9 cellular contexts compared by ENCODE assay signal in the genomic region with DNA sequence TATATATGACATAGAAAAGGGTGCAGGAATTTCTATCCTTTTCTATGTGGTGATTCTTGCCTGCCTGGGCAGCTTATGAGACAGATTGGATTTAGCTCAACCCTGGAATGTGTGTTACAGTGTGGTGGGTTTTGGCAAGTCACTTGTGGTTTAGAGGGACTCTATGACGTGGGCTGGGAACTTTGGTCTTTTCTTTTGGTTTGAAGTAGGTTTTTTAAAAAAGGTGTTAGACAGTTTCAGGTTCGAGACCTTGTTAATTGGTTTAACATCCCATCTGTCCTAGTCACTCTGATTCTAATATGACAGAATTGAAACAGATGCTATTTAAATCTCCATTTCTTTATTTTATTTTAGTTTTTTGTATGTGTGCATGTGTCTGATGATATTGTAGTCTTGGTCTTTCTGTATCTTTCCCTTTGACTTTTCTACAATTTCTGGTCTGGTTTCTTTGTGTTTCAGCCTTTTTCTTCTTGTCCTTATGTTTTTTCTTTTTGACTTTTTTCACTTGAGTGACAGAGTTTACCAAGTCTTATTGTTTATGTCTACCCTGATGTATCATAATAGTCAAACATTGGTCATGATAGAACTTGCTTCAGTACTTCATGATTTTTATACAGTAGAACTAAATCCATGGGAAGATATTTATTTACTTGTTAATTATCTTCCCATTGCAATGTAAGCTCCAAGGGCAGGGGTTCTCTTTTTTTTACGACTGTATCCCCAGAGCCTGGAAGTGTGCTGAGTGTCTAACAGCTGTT.
DNase-seq lines count a peak whose midpoint lies in the region; ATAC-seq, FAIRE-seq and TF ChIP-seq lines count a peak whose summit lies in the region.
"Had no signal": no experiment of that assay in that cellular context is flagged by ENCODE, and none has a peak within 500 bp of the region (broad histone marks: within the 10 kb centered on the region; RNA-seq: fewer than 3 reads in every experiment).

No MANE protein-coding gene starts in this region.

- no peaks in the 10 kb centered on the region; a peak in 1 of 4 replicates for H3K36me3 ChIP-seq in GM12878 (ENCODE audit: control insufficient read depth in 2 of 2, insufficient read depth in 2 of 2, low read length in 1 of 2)

- peak; percentile 53 for DNase-seq in DMS 273 treated with DMSO at 0.1 percent for 48 hours (lab: John Stamatoyannopoulos, UW)
- DNase-seq in GM12878 (ENCODE audit: low read depth, low spot score) = peak; percentile 59
- no peak for DNase-seq in HT-29 (ENCODE audit: low spot score)
- no peak for DNase-seq in COR-L47 (lab: John Stamatoyannopoulos, UW)
- no peak for DNase-seq in SHP77 (lab: John Stamatoyannopoulos, UW)
- DNase-seq in AG08395 (ENCODE audit: low spot score) = no peak

- FAIRE-seq in GM12878 (lab: Jason Lieb, UNC) = peak; percentile 56
- FAIRE-seq: TTC549 had no signal

- peak overlapping the region; percentile 20 for H3K27ac ChIP-seq in GM12878 (ENCODE audit: control insufficient read depth, insufficient read depth)

- H3K9me3 ChIP-seq in GM12878 (replicated peaks; ENCODE audit: control insufficient read depth, insufficient read depth, low read length) = no peaks in the 10 kb centered on the region

- peaks cover 4% of the 10 kb centered on the region for H3K79me2 ChIP-seq in GM12878 (ENCODE audit: control insufficient read depth, insufficient read depth, low read length)

- WGBS in GM12878 (ENCODE audit: insufficient coverage, insufficient replicate concordance, low lambda C conversion rate, missing lambda C conversion rate) = 33% methylated on average over 3 of the region's 3 CpGs

- SMC1A ChIA-PET in GM12878 (lab: Charles Lee; ENCODE audit: uncharacterized antibody, unreplicated experiment) = interaction anchor here (0.5 to 3.7 kb wide), 4 partner anchors 9 to 886 kb away, joined by 3 to 18 read pairs (median 4); no protein-coding TSS in a partner anchor

- H3K4me1 ChIP-seq in GM12878 (ENCODE audit: control insufficient read depth, insufficient read depth, low read length) = peaks cover 13% of the 10 kb centered on the region

- TF ChIP-seq POLR2A in GM12878 (IDR thresholded peaks at IDR 0.05; ENCODE audit: low read depth, low read length) = no peak

- TF ChIP-seq CTCF in GM12878 (IDR thresholded peaks at IDR 0.05 in 2 of 3, conservative IDR thresholded peaks at IDR 0.05 in 1 of 3; ENCODE audit: control insufficient read depth in 2 of 3, extremely low read depth in 1 of 3, insufficient read depth in 1 of 3, low read depth in 3 of 3, low read length in 3 of 3) = no peak

- RAD21 ChIA-PET in GM12878 (lab: Charles Lee; ENCODE audit: unreplicated experiment) = interaction anchor here (0.6 kb wide), 1 partner anchor 20 kb away, joined by 3 read pairs; no protein-coding TSS in a partner anchor

- H3K4me3 ChIP-seq in GM12878 = no peak overlapping the region

- H3K27me3 ChIP-seq in GM12878 (replicated peaks in 1 of 2; ENCODE audit: control insufficient read depth in 2 of 2, insufficient read depth in 2 of 2, low read length in 1 of 2) = no peaks in the 10 kb centered on the region

- POLR2A ChIA-PET in GM12878 (lab: Charles Lee) = no interaction called here

- ATAC-seq in GM19351 (IDR thresholded peaks at IDR 0.05; ENCODE audit: unreplicated experiment) (peak; percentile 76), HG03342 (IDR thresholded peaks at IDR 0.05; ENCODE audit: unreplicated experiment) (peak; percentile 63), GM12878 (peak; percentile 87)

- peak; percentile 98 to 99 for TF ChIP-seq EP300 in GM12878 (IDR thresholded peaks at IDR 0.05; ENCODE audit: borderline replicate concordance in 1 of 2, control insufficient read depth in 1 of 2, low read depth in 2 of 2, low read length in 2 of 2)

- intact Hi-C loops in GM12878 (cut with micrococcal nuclease; ENCODE audit: unreplicated experiment) = loop anchor here (1.0 to 10.0 kb wide), 4 partner anchors 129 to 886 kb away; a partner anchor contains a TSS

- no peak overlapping the region for H3K9ac ChIP-seq in GM12878 (ENCODE audit: control insufficient read depth, insufficient read depth, low read length)

- H3K4me2 ChIP-seq in GM12878 (ENCODE audit: control insufficient read depth, insufficient read depth) = no peak overlapping the region

- no peak overlapping the region for H2AFZ ChIP-seq in GM12878 (ENCODE audit: control insufficient read depth, low read depth, low read length)

- CTCF ChIA-PET in GM12878 (lab: Yijun Ruan, JAX) = interaction anchor here (1.7 kb wide), 1 partner anchor 10 kb away, joined by 6 read pairs; no protein-coding TSS in a partner anchor

- no TSS peak for BruUV-seq in GM12878 (replicated peaks; lab: Mats Ljungman, UMichigan)

- in situ Hi-C loops in GM12878 (cut with MboI) = no loop called here

- H4K20me1 ChIP-seq in GM12878 (ENCODE audit: control insufficient read depth, insufficient read depth) = no peaks in the 10 kb centered on the region

- no peak for TF ChIP-seq RAD21 in GM12878 (IDR thresholded peaks at IDR 0.05; ENCODE audit: insufficient read depth, low read depth, low read length)

TF ChIP-seq in GM12878, 131 proteins besides CTCF, POLR2A, EP300 and RAD21 (continues in another document):
- TF ChIP-seq SMAD1 (IDR thresholded peaks at IDR 0.05; ENCODE audit: low read depth, partially characterized antibody) (peak; percentile 77), PAX5 (IDR thresholded peaks at IDR 0.05; ENCODE audit: borderline replicate concordance, low read depth, low read length) (peak; percentile 96), MXI1 (IDR thresholded peaks at IDR 0.05; ENCODE audit: low read depth, low read length) (no peak), IKZF1 (conservative IDR thresholded peaks at IDR 0.05) (peak; percentile 96), SP1 (IDR thresholded peaks at IDR 0.05; ENCODE audit: low read depth, low read length) (peak; percentile 74), GABPA (IDR thresholded peaks at IDR 0.05; ENCODE audit: low read depth) (0 out of 2 replicates have a peak, but pooled peaks have one; percentile 11), NFYA (IDR thresholded peaks at IDR 0.05; ENCODE audit: borderline replicate concordance, low read depth, low read length) (no peak), BMI1 (IDR thresholded peaks at IDR 0.05; ENCODE audit: borderline replicate concordance) (peak; percentile 93), CBFB (IDR thresholded peaks at IDR 0.05; ENCODE audit: low read depth) (peak; percentile 94), ESRRA (IDR thresholded peaks at IDR 0.05; ENCODE audit: low read length) (no peak)
- TF ChIP-seq, protein P1, sequence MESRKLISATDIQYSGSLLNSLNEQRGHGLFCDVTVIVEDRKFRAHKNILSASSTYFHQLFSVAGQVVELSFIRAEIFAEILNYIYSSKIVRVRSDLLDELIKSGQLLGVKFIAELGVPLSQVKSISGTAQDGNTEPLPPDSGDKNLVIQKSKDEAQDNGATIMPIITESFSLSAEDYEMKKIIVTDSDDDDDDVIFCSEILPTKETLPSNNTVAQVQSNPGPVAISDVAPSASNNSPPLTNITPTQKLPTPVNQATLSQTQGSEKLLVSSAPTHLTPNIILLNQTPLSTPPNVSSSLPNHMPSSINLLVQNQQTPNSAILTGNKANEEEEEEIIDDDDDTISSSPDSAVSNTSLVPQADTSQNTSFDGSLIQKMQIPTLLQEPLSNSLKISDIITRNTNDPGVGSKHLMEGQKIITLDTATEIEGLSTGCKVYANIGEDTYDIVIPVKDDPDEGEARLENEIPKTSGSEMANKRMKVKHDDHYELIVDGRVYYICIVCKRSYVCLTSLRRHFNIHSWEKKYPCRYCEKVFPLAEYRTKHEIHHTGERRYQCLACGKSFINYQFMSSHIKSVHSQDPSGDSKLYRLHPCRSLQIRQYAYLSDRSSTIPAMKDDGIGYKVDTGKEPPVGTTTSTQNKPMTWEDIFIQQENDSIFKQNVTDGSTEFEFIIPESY (IDR thresholded peaks at IDR 0.05) = no peak
- TF ChIP-seq, protein P2, sequence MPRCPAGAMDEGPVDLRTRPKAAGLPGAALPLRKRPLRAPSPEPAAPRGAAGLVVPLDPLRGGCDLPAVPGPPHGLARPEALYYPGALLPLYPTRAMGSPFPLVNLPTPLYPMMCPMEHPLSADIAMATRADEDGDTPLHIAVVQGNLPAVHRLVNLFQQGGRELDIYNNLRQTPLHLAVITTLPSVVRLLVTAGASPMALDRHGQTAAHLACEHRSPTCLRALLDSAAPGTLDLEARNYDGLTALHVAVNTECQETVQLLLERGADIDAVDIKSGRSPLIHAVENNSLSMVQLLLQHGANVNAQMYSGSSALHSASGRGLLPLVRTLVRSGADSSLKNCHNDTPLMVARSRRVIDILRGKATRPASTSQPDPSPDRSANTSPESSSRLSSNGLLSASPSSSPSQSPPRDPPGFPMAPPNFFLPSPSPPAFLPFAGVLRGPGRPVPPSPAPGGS (IDR thresholded peaks at IDR 0.05; ENCODE audit: borderline replicate concordance, insufficient read depth, low read depth, low read length, poor library complexity, severe bottlenecking) = peak; percentile 22
- TF ChIP-seq, protein P3, sequence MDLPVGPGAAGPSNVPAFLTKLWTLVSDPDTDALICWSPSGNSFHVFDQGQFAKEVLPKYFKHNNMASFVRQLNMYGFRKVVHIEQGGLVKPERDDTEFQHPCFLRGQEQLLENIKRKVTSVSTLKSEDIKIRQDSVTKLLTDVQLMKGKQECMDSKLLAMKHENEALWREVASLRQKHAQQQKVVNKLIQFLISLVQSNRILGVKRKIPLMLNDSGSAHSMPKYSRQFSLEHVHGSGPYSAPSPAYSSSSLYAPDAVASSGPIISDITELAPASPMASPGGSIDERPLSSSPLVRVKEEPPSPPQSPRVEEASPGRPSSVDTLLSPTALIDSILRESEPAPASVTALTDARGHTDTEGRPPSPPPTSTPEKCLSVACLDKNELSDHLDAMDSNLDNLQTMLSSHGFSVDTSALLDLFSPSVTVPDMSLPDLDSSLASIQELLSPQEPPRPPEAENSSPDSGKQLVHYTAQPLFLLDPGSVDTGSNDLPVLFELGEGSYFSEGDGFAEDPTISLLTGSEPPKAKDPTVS (IDR thresholded peaks at IDR 0.05; ENCODE audit: low read depth, low read length) = no peak

Comparison
In these comparisons a context has a peak if more than half of its experiments do, and no peak if none do; other contexts are left out.
1. DNase-seq: peak in DMS 273 treated with DMSO at 0.1 percent for 48 hours (single experiment) and GM12878 (single experiment); none in HT-29 (single experiment), COR-L47 (single experiment), SHP77 (0 of 2) and AG08395 (single experiment).
2. Peak in every context shown above with its lines, with median percentiles within 50 percentile points of each other: ATAC-seq.